Comparison of ENCODE assay signal across 24 cellular contexts in the genomic region with DNA sequence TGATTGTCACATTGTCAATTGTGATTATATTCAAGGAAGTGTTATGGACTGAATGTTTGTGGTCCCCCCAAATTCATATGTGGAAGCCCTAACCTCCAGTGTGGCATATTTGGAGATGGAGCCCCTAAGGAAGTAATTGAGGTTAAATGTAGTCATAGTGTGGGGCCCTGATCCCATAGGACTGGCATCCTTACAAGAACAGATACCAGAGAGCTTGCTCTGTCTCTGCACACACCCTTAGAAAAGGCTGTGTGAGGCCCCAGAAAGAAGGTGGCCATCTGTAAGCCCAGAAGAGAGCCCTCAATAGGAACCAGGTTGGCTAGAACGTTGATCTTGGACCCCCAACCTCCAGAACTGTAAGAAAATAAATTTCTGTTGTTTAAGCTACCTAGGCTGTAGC. TPM values are rescaled to one million over a fixed set of nuclear protein-coding genes. Genes with fewer than 3 reads are reported as not detected.
DNase-seq lines count a peak whose midpoint lies in the region; ATAC-seq and TF ChIP-seq lines count a peak whose summit lies in the region.
"Had no signal": no experiment of that assay in that cellular context is flagged by ENCODE, and none has a peak within 500 bp of the region (broad histone marks: within the 10 kb centered on the region; RNA-seq: fewer than 3 reads in every experiment).

No MANE protein-coding gene starts in this region.

- no peak overlapping the region for H3K14ac ChIP-seq in mesenchymal stem cell (ENCODE audit: low read length in 2 of 2)

- H3K27ac ChIP-seq in BLaER1 (no peak overlapping the region), KOPT-K1 (ENCODE audit: low read depth, low read length, poor library complexity, severe bottlenecking) (peak overlapping the region; percentile 98), mesenchymal stem cell (ENCODE audit: low read length, poor library complexity, severe bottlenecking) (peak overlapping the region; percentile 87)
- H3K27ac ChIP-seq: neural progenitor cell, upper lobe of left lung had no signal

- no peak for TF ChIP-seq CTCF in astrocyte of the spinal cord (IDR thresholded peaks at IDR 0.05; ENCODE audit: low read depth, low read length)

- no peak overlapping the region for H3K23ac ChIP-seq in mesenchymal stem cell (ENCODE audit: low read length in 2 of 2)

- peaks cover 45% of the 10 kb centered on the region for H3K36me3 Mint-ChIP-seq in activated CD4-positive, alpha-beta memory T cell treated with anti-CD3 and anti-CD28 coated beads, Interleukin-2, amount 10 ng/mL, durations not matched to agents 7 days and 5 days (ENCODE audit: low read depth)

- H3K27ac Mint-ChIP-seq in activated CD4-positive, alpha-beta memory T cell treated with anti-CD3 and anti-CD28 coated beads, Interleukin-2, amount 10 ng/mL, durations not matched to agents 7 days and 5 days = no peak overlapping the region
- H3K27ac Mint-ChIP-seq: neural progenitor cell; progenitor cell of endocrine pancreas; T-helper 1 cell treated with Interleukin-12 subunit alpha and Interleukin-12 subunit beta and Interleukin-4 antibody, amounts not matched to agents 30 μg/mL and 1 μg/mL, for 36 hours had no signal

- peaks cover 49% of the 10 kb centered on the region for H3K79me1 ChIP-seq in mesenchymal stem cell (replicated peaks; ENCODE audit: low read length, poor library complexity, severe bottlenecking)

- H3K4me2 ChIP-seq in BLaER1 (peak overlapping the region; percentile 69), mesenchymal stem cell (ENCODE audit: low read length, poor library complexity, severe bottlenecking) (peak overlapping the region; percentile 14)
- H3K4me2 ChIP-seq: neural progenitor cell had no signal

- ATAC-seq in HG03175 (IDR thresholded peaks at IDR 0.05; ENCODE audit: unreplicated experiment) = no peak
- ATAC-seq: effector memory CD8-positive, alpha-beta T cell; esophagus mucosa had no signal

- H3K4me3 Mint-ChIP-seq in activated CD4-positive, alpha-beta memory T cell treated with anti-CD3 and anti-CD28 coated beads, Interleukin-2, amount 10 ng/mL, durations not matched to agents 7 days and 5 days = no peak overlapping the region
- H3K4me3 Mint-ChIP-seq: effector memory CD8-positive, alpha-beta T cell; neural progenitor cell; T-helper 1 cell treated with Interleukin-12 subunit alpha and Interleukin-12 subunit beta and Interleukin-4 antibody, amounts not matched to agents 30 μg/mL and 1 μg/mL, for 36 hours had no signal

- DNase-seq in astrocyte of the spinal cord (ENCODE audit: low read depth, low spot score) = peak; percentile 32
- no peak for DNase-seq in mesenchymal stem cell
- no peak for DNase-seq in activated CD4-positive, alpha-beta memory T cell treated with anti-CD3 and anti-CD28 coated beads, Interleukin-2, amount 10 ng/mL, durations not matched to agents 7 days and 5 days
- DNase-seq in stimulated activated CD8-positive, alpha-beta memory T cell treated with anti-CD3 and anti-CD28 coated beads, Interleukin-4, amount 100 ng/mL, for 48 hours = no peak
- no peak for DNase-seq in G401 (ENCODE audit: low spot score)
- DNase-seq: activated CD4-positive, alpha-beta T cell treated with anti-CD3 and anti-CD28 coated beads for 1 hour; activated gamma-delta T cell treated with Interleukin-2 at 50 U/mL for 16 hours; activated T-cell treated with anti-CD3 and anti-CD28 coated beads, Interleukin-2, amount 50 U/mL, for 1 hour; BE2C; Caco-2; effector memory CD8-positive, alpha-beta T cell; MV-4-11; NCI-H2171; NCI-H524 treated with DMSO at 0.1 percent for 48 hours; NK-92 treated with Interleukin-12 subunit alpha and Interleukin-12 subunit beta, amount 100 ng/mL, for 24 hours; upper lobe of left lung had no signal

- no peak overlapping the region for H3K9ac ChIP-seq in BLaER1
- no peak overlapping the region for H3K9ac ChIP-seq in mesenchymal stem cell (ENCODE audit: low read length)
- H3K9ac ChIP-seq: neural progenitor cell had no signal

- no peak overlapping the region for H2AFZ ChIP-seq in mesenchymal stem cell (ENCODE audit: low read depth, low read length)
- H2AFZ ChIP-seq: neural progenitor cell had no signal

- no CpG with 5 or more reads among the region's 1 CpG for WGBS in mesenchymal stem cell

- no peaks in the 10 kb centered on the region for H4K20me1 ChIP-seq in BLaER1

- no peak overlapping the region for H2BK12ac ChIP-seq in mesenchymal stem cell (ENCODE audit: low read length in 2 of 2)

- peaks cover 39% of the 10 kb centered on the region for H3K36me3 ChIP-seq in BLaER1
- peaks cover 91% of the 10 kb centered on the region for H3K36me3 ChIP-seq in KOPT-K1 (ENCODE audit: insufficient read depth, low read length)
- H3K36me3 ChIP-seq in mesenchymal stem cell (ENCODE audit: control insufficient read depth in 1 of 2, insufficient read depth in 2 of 2, low read depth in 1 of 2, low read length in 2 of 2) = peaks cover 22 to 49% of the 10 kb centered on the region in 2 experiments
- H3K36me3 ChIP-seq: BE2C, neural progenitor cell had no signal

- CTCF ChIA-PET in activated CD4-positive, alpha-beta memory T cell treated with anti-CD3 and anti-CD28 coated beads, Interleukin-2, amount 10 ng/mL, durations not matched to agents 7 days and 5 days (lab: Charles Lee) = interaction anchor here (1.3 kb wide), 1 partner anchor 37 kb away, joined by 5 read pairs; no protein-coding TSS in a partner anchor

- in situ Hi-C loops in astrocyte of the spinal cord (cut with HindIII; ENCODE audit: low sequenced_read_pairs) (no loop called here), G401 (cut with HindIII; ENCODE audit: low sequenced_read_pairs) (no loop called here)

- no peaks in the 10 kb centered on the region for H3K27me3 Mint-ChIP-seq in activated CD4-positive, alpha-beta memory T cell treated with anti-CD3 and anti-CD28 coated beads, Interleukin-2, amount 10 ng/mL, durations not matched to agents 7 days and 5 days
- H3K27me3 Mint-ChIP-seq: effector memory CD8-positive, alpha-beta T cell; progenitor cell of endocrine pancreas had no signal

- H2BK5ac ChIP-seq in mesenchymal stem cell (ENCODE audit: low read depth, low read length, poor library complexity, severe bottlenecking) = no peak overlapping the region

- H3K4ac ChIP-seq in mesenchymal stem cell (ENCODE audit: low read depth in 1 of 2, low read length in 2 of 2) = no peak overlapping the region

- H3K4me1 ChIP-seq in BLaER1 (peaks cover 58% of the 10 kb centered on the region), mesenchymal stem cell (ENCODE audit: control insufficient read depth, insufficient read depth, low read depth, low read length) (peaks cover 22% of the 10 kb centered on the region)
- H3K4me1 ChIP-seq: BE2C, upper lobe of left lung had no signal

- no peaks in the 10 kb centered on the region for H3K9me3 Mint-ChIP-seq in activated CD4-positive, alpha-beta memory T cell treated with anti-CD3 and anti-CD28 coated beads, Interleukin-2, amount 10 ng/mL, durations not matched to agents 7 days and 5 days
- H3K9me3 Mint-ChIP-seq: effector memory CD8-positive, alpha-beta T cell; T-helper 1 cell treated with Interleukin-12 subunit alpha and Interleukin-12 subunit beta and Interleukin-4 antibody, amounts not matched to agents 30 μg/mL and 1 μg/mL, for 36 hours had no signal

- H4K8ac ChIP-seq in mesenchymal stem cell (ENCODE audit: low read length) = no peak overlapping the region

- peak overlapping the region; percentile 2 for H2BK15ac ChIP-seq in mesenchymal stem cell (ENCODE audit: low read depth, poor library complexity, severe bottlenecking)

- POLR2A ChIA-PET in activated CD4-positive, alpha-beta memory T cell treated with anti-CD3 and anti-CD28 coated beads, Interleukin-2, amount 10 ng/mL, durations not matched to agents 7 days and 5 days (lab: Charles Lee) = interaction anchor here (2.0 kb wide), 1 partner anchor 28 kb away, joined by 6 read pairs; a partner anchor contains a TSS

- H2AK5ac ChIP-seq in mesenchymal stem cell (ENCODE audit: low read length, severe bottlenecking) = peak overlapping the region; percentile 69

- H4K91ac ChIP-seq in mesenchymal stem cell (ENCODE audit: low read length) = no peak overlapping the region

- H3K18ac ChIP-seq in mesenchymal stem cell (ENCODE audit: low read depth in 1 of 2, low read length in 2 of 2) = peak overlapping the region in 1 of 2 experiments; percentile 21

- H3K27me3 ChIP-seq in BLaER1 (no peaks in the 10 kb centered on the region), mesenchymal stem cell (ENCODE audit: control insufficient read depth in 1 of 2, insufficient read depth in 1 of 2, low read length in 2 of 2) (no peaks in the 10 kb centered on the region)
- H3K27me3 ChIP-seq: BE2C, neural progenitor cell, upper lobe of left lung had no signal

- H3K9me3 ChIP-seq in BLaER1 (0 out of 2 replicates have a peak, but pooled peaks cover 5% of the 10 kb centered on the region), KOPT-K1 (ENCODE audit: insufficient read depth, low read length, poor library complexity, severe bottlenecking) (no peaks in the 10 kb centered on the region), mesenchymal stem cell (ENCODE audit: control insufficient read depth, low read length) (peaks cover 16% of the 10 kb centered on the region)
- H3K9me3 ChIP-seq: BE2C, Caco-2, mucosa of descending colon had no signal

- H3K4me3 ChIP-seq in BLaER1 = no peak overlapping the region
- no peak overlapping the region for H3K4me3 ChIP-seq in astrocyte of the spinal cord (ENCODE audit: low read depth, low read length)
- H3K4me3 ChIP-seq in mesenchymal stem cell (ENCODE audit: insufficient read depth in 1 of 2, low read depth in 1 of 2, low read length in 2 of 2) = no peak overlapping the region
- H3K4me3 ChIP-seq: mucosa of descending colon, neural progenitor cell, upper lobe of left lung had no signal

- H3K4me1 Mint-ChIP-seq in activated CD4-positive, alpha-beta memory T cell treated with anti-CD3 and anti-CD28 coated beads, Interleukin-2, amount 10 ng/mL, durations not matched to agents 7 days and 5 days = peaks cover 10% of the 10 kb centered on the region

- no peak overlapping the region for H2BK120ac ChIP-seq in mesenchymal stem cell (ENCODE audit: low read depth, low read length)

RNA-seq across cellular contexts. Expression of a gene that starts 28.1 kb away (rescaled TPM):
- polyA plus RNA-seq in mesenchymal stem cell (2013, experiment 1 of 2) = 13.3 TPM
- polyA plus RNA-seq in mesenchymal stem cell (2013, experiment 2 of 2) = 13.8 TPM
- total RNA-seq in activated CD4-positive, alpha-beta memory T cell treated with anti-CD3 and anti-CD28 coated beads, Interleukin-2, amount 10 ng/mL, durations not matched to agents 7 days and 5 days = 10 to 100 TPM; 17.5 to 17.7 TPM
- total RNA-seq in G401 (2014; rRNA removed; shearing (Covaris generic)) = 1.5 and 2.3 TPM in 2 replicates
